ENCODE assay signal across 16 cellular contexts in genomic region chr2:240355001-240355891, GRCh38.
DNase-seq lines count a peak whose midpoint lies in the region; ATAC-seq and TF ChIP-seq lines count a peak whose summit lies in the region.
"Had no signal": no experiment of that assay in that cellular context is flagged by ENCODE, and none has a peak within 500 bp of the region (broad histone marks: within the 10 kb centered on the region; RNA-seq: fewer than 3 reads in every experiment).

No MANE protein-coding gene starts in this region.

- POLR2A ChIA-PET in activated CD4-positive, alpha-beta T cell treated with anti-CD3 and anti-CD28 coated beads for 36 hours (lab: Charles Lee) = no interaction called here

- CTCF ChIA-PET in activated CD4-positive, alpha-beta T cell treated with anti-CD3 and anti-CD28 coated beads for 36 hours (lab: Charles Lee) = no interaction called here

- H3K4me1 Mint-ChIP-seq in activated CD4-positive, alpha-beta T cell treated with anti-CD3 and anti-CD28 coated beads for 36 hours = no peaks in the 10 kb centered on the region
- H3K4me1 Mint-ChIP-seq: activated CD4-positive, alpha-beta T cell treated with anti-CD3 and anti-CD28 coated beads, Interleukin-2, amount 10 ng/mL, durations not matched to agents 24 days and 14 days had no signal

- peaks cover 2% of the 10 kb centered on the region for H3K9me3 Mint-ChIP-seq in activated CD4-positive, alpha-beta T cell treated with anti-CD3 and anti-CD28 coated beads for 36 hours (ENCODE audit: low read depth)
- H3K9me3 Mint-ChIP-seq: activated CD4-positive, alpha-beta T cell treated with anti-CD3 and anti-CD28 coated beads, Interleukin-2, amount 10 ng/mL, durations not matched to agents 24 days and 14 days; T-helper 2 cell treated with Interferon-gamma antibody and Interleukin-4, amounts not matched to agents 5 μg/mL and 100 μg/mL, for 36 hours had no signal

- no peak for TF ChIP-seq POLR2A in erythroblast (IDR thresholded peaks at IDR 0.05; ENCODE audit: low read length)

- H3K27ac Mint-ChIP-seq in activated CD4-positive, alpha-beta T cell treated with anti-CD3 and anti-CD28 coated beads for 36 hours = no peak overlapping the region
- H3K27ac Mint-ChIP-seq: activated CD4-positive, alpha-beta T cell treated with anti-CD3 and anti-CD28 coated beads, Interleukin-2, amount 10 ng/mL, durations not matched to agents 24 days and 14 days; activated naive CD8-positive, alpha-beta T cell treated with anti-CD3 and anti-CD28 coated beads for 36 hours; T-helper 2 cell treated with Interferon-gamma antibody and Interleukin-4, amounts not matched to agents 5 μg/mL and 100 μg/mL, for 36 hours had no signal

- peaks cover 2% of the 10 kb centered on the region for H3K27me3 Mint-ChIP-seq in activated CD4-positive, alpha-beta T cell treated with anti-CD3 and anti-CD28 coated beads for 36 hours
- H3K27me3 Mint-ChIP-seq: activated CD4-positive, alpha-beta T cell treated with anti-CD3 and anti-CD28 coated beads, Interleukin-2, amount 10 ng/mL, durations not matched to agents 24 days and 14 days had no signal

- H3K27ac ChIP-seq in epithelial cell of prostate = no peak overlapping the region
- H3K27ac ChIP-seq: esophagus muscularis mucosa, tibial artery had no signal

- no peaks in the 10 kb centered on the region for H3K36me3 Mint-ChIP-seq in activated CD4-positive, alpha-beta T cell treated with anti-CD3 and anti-CD28 coated beads for 36 hours (ENCODE audit: low read depth)
- H3K36me3 Mint-ChIP-seq: activated naive CD8-positive, alpha-beta T cell treated with anti-CD3 and anti-CD28 coated beads for 36 hours had no signal

- DNase-seq in EH (ENCODE audit: low read depth) (peak; percentile 45), LoVo (ENCODE audit: low spot score) (peak; percentile 7), epithelial cell of prostate (ENCODE audit: low read depth, low spot score) (peak; percentile 12), lung microvascular endothelial cell (ENCODE audit: low read depth in 2 of 2) (peak; percentile 26 to 71), erythroblast (lab: John Stamatoyannopoulos, UW) (no peak), NCI-H524 treated with DMSO at 0.1 percent for 48 hours (lab: John Stamatoyannopoulos, UW) (no peak)
- DNase-seq in activated CD4-positive, alpha-beta T cell treated with anti-CD3 and anti-CD28 coated beads for 36 hours = no peak
- DNase-seq: activated CD4-positive, alpha-beta T cell treated with anti-CD3 and anti-CD28 coated beads, Interleukin-2, amount 10 ng/mL, durations not matched to agents 24 days and 14 days; activated naive CD8-positive, alpha-beta T cell treated with anti-CD3 and anti-CD28 coated beads for 36 hours; MG63; NCI-H2107; SHP77 treated with DMSO at 0.1 percent for 48 hours; tibial artery had no signal

- no peak overlapping the region for H3K4me3 Mint-ChIP-seq in activated CD4-positive, alpha-beta T cell treated with anti-CD3 and anti-CD28 coated beads for 36 hours
- H3K4me3 Mint-ChIP-seq: activated CD4-positive, alpha-beta T cell treated with anti-CD3 and anti-CD28 coated beads, Interleukin-2, amount 10 ng/mL, durations not matched to agents 24 days and 14 days; activated naive CD8-positive, alpha-beta T cell treated with anti-CD3 and anti-CD28 coated beads for 36 hours; T-helper 2 cell treated with Interferon-gamma antibody and Interleukin-4, amounts not matched to agents 5 μg/mL and 100 μg/mL, for 36 hours had no signal

- ATAC-seq in GM18520 (IDR thresholded peaks at IDR 0.05; ENCODE audit: unreplicated experiment) = no peak
- no peak for ATAC-seq in activated CD4-positive, alpha-beta T cell treated with anti-CD3 and anti-CD28 coated beads for 36 hours

- intact Hi-C loops in activated CD4-positive, alpha-beta T cell treated with anti-CD3 and anti-CD28 coated beads for 36 hours (cut with DNase I, micrococcal nuclease) = no loop called here

Comparison
In these comparisons a context has a peak if more than half of its experiments do, and no peak if none do; other contexts are left out.
1. DNase-seq: peak in EH (single experiment), LoVo (single experiment), epithelial cell of prostate (single experiment) and lung microvascular endothelial cell (2 of 2); none in erythroblast (0 of 2), activated CD4-positive, alpha-beta T cell treated with anti-CD3 and anti-CD28 coated beads for 36 hours (single experiment) and NCI-H524 treated with DMSO at 0.1 percent for 48 hours (single experiment).